ENCODE assay signal across 10 cellular contexts in genomic region chr3:24520941-24521305, GRCh38. TPM values are rescaled to one million over a fixed set of nuclear protein-coding genes. Genes with fewer than 3 reads are reported as not detected.
DNase-seq lines count a peak whose midpoint lies in the region; ATAC-seq and TF ChIP-seq lines count a peak whose summit lies in the region.
"Had no signal": no experiment of that assay in that cellular context is flagged by ENCODE, and none has a peak within 500 bp of the region (broad histone marks: within the 10 kb centered on the region; RNA-seq: fewer than 3 reads in every experiment).

No MANE protein-coding gene starts in this region.

- WGBS in heart right ventricle, 2 donors = 49 to 64% methylated on average over 2 of the region's 2 CpGs
- WGBS in endodermal cell (ENCODE audit: insufficient coverage in 1 of 2, insufficient read length in 1 of 2), 2 experiments = 33 to 48% methylated on average over 1 to 2 of the region's 2 CpGs

- H3K4me3 ChIP-seq in heart right ventricle (peak overlapping the region in 9 of 10 donors; percentile 58 to 87 (median 73)), endodermal cell (ENCODE audit: low read length) (peak overlapping the region; percentile 78), muscle layer of colon (ENCODE audit: low read depth in 1 of 2, low read length in 2 of 2) (peak overlapping the region; percentile 57 to 64), upper lobe of right lung (peak overlapping the region; percentile 79)

- no peaks in the 10 kb centered on the region for H3K9me3 ChIP-seq in heart right ventricle
- no peaks in the 10 kb centered on the region for H3K9me3 ChIP-seq in endodermal cell (ENCODE audit: control insufficient read depth, low read length)
- no peaks in the 10 kb centered on the region for H3K9me3 ChIP-seq in muscle layer of colon (ENCODE audit: low read length)
- H3K9me3 ChIP-seq in upper lobe of right lung = no peaks in the 10 kb centered on the region
- H3K9me3 ChIP-seq: BE2C had no signal

- H3K27ac ChIP-seq in heart right ventricle (peak overlapping the region in 9 of 10 donors; percentile 68 to 94 (median 87)), endodermal cell (ENCODE audit: low read depth, low read length) (no peak overlapping the region), muscle layer of colon (ENCODE audit: low read depth, low read length) (peak overlapping the region; percentile 89), upper lobe of right lung (peak overlapping the region; percentile 81)

- H3K4me1 Mint-ChIP-seq in endodermal cell = peaks cover 24% of the 10 kb centered on the region

- H3K27me3 ChIP-seq in heart right ventricle (peaks cover 0 to 42% (median 0%) of the 10 kb centered on the region in 7 donors), endodermal cell (ENCODE audit: control insufficient read depth, insufficient read depth, low read length, poor library complexity, severe bottlenecking) (peaks cover 63% of the 10 kb centered on the region), muscle layer of colon (ENCODE audit: control insufficient read depth in 1 of 2, insufficient read depth in 2 of 2, low read length in 2 of 2) (no peaks in the 10 kb centered on the region), upper lobe of right lung (peaks cover 5% of the 10 kb centered on the region)

- peaks cover 0 to 22% (median 6%) of the 10 kb centered on the region in 9 donors for H3K4me1 ChIP-seq in heart right ventricle
- H3K4me1 ChIP-seq in endodermal cell (ENCODE audit: control insufficient read depth, insufficient read depth, low read length) = peaks cover 7% of the 10 kb centered on the region
- peaks cover 9% of the 10 kb centered on the region for H3K4me1 ChIP-seq in muscle layer of colon (ENCODE audit: insufficient read depth, low read length)
- H3K4me1 ChIP-seq in upper lobe of right lung = peaks cover 6% of the 10 kb centered on the region
- H3K4me1 ChIP-seq: BE2C had no signal

- H3K36me3 ChIP-seq in heart right ventricle = no peaks in the 10 kb centered on the region
- no peaks in the 10 kb centered on the region for H3K36me3 ChIP-seq in endodermal cell (ENCODE audit: control insufficient read depth, insufficient read depth, low read length)
- no peaks in the 10 kb centered on the region for H3K36me3 ChIP-seq in muscle layer of colon (ENCODE audit: insufficient read depth, low read length)
- no peaks in the 10 kb centered on the region for H3K36me3 ChIP-seq in upper lobe of right lung
- H3K36me3 ChIP-seq: BE2C had no signal

- no peaks in the 10 kb centered on the region for H3K9me3 Mint-ChIP-seq in endodermal cell

- H3K9ac ChIP-seq in endodermal cell (ENCODE audit: extremely low read depth, low read length, poor library complexity, severe bottlenecking) (no peak overlapping the region), muscle layer of colon (ENCODE audit: low read length) (no peak overlapping the region)

- H3K27me3 Mint-ChIP-seq in endodermal cell (ENCODE audit: insufficient read depth) = peaks cover 67% of the 10 kb centered on the region

- H3K36me3 Mint-ChIP-seq in endodermal cell (ENCODE audit: low read depth) = no peaks in the 10 kb centered on the region

- H3K4me3 Mint-ChIP-seq in endodermal cell = peak overlapping the region; percentile 67

- H3K27ac Mint-ChIP-seq in endodermal cell = no peak overlapping the region

- ATAC-seq in heart right ventricle (no peak), left cardiac atrium (no peak), upper lobe of right lung (no peak)

- TF ChIP-seq CTCF in heart right ventricle (IDR thresholded peaks at IDR 0.05) (no peak), endodermal cell (conservative IDR thresholded peaks at IDR 0.05) (no peak), upper lobe of right lung (IDR thresholded peaks at IDR 0.05) (no peak)

- intact Hi-C loops in heart right ventricle (cut with DNase I) (loop anchor here in 2 of 10 donors (5.0 kb wide), 2 partner anchors 61 to 156 kb away; no protein-coding TSS in a partner anchor), left cardiac atrium (cut with DNase I) (loop anchor here in 1 of 2 donors (5.0 kb wide), 1 partner anchor 61 kb away; no protein-coding TSS in a partner anchor), upper lobe of right lung (cut with DNase I) (no loop called here)

- no peak for DNase-seq in heart right ventricle
- no peak for DNase-seq in left cardiac atrium
- DNase-seq in endodermal cell = no peak
- no peak for DNase-seq in upper lobe of right lung
- no peak for DNase-seq in effector CD4-positive, alpha-beta T cell
- DNase-seq in activated CD4-positive, alpha-beta T cell treated with anti-CD3 and anti-CD28 coated beads for 48 hours = no peak
- no peak for DNase-seq in globus pallidus (ENCODE audit: low spot score)
- DNase-seq: activated CD4-positive, alpha-beta T cell treated with anti-CD3 and anti-CD28 coated beads, Interleukin-2, amount 50 U/mL, for 4 hours had no signal

RNA-seq across cellular contexts. Expression of gene THRB, which starts 26.3 kb away (rescaled TPM):
- total RNA-seq in heart right ventricle (10 to 100 TPM; 14.4 to 32.8 (median 26.4) TPM), left cardiac atrium (10 to 100 TPM in 1 of 2 donors, 1 to 10 TPM in 1; 8.3 to 15.4 TPM), endodermal cell (under 1 TPM; 0.24 to 0.26 TPM), upper lobe of right lung (19.7 TPM)
- polyA plus RNA-seq in heart right ventricle = 1 to 10 TPM; 3.8 to 5.2 TPM
- polyA plus RNA-seq in endodermal cell (2013, experiment 1 of 2) = 0.43 TPM
- 0.29 TPM for polyA plus RNA-seq in endodermal cell (2013, experiment 2 of 2)

Comparison
In these comparisons a context has a peak if more than half of its experiments do, and no peak if none do; other contexts are left out.
1. RNA of gene THRB, which starts 26.3 kb away (total RNA-seq): 14.4 to 32.8 TPM in heart right ventricle, 19.7 TPM in upper lobe of right lung (single experiment) and 8.3 to 15.4 TPM in left cardiac atrium; 0.24 to 0.26 TPM in endodermal cell; every median in the first group is over 4 times any median in the second.
2. Peak in every context shown above with its lines, with median percentiles within 50 percentile points of each other: H3K4me3 ChIP-seq.